In the genomic region with DNA sequence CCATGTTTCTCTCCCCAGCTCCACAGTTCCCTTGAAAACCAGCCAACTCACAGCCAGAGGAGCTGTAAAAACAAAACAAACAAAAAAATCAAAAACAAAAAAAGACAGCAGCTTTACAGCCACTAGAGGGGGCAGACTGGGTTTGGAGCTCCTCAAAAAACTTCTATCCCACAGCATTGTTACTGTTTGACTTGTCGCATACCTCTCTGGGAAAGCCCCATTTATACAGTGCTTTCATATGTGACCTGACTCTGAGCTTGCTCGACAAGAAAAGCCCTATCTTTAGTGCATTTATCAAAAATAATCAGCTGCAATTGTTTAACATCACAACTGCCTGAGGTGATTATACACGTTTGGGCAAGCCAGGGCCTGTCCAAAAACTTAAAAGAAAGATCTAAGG, we compare ENCODE assay signal across 9 cellular contexts. TPM values are rescaled to one million over a fixed set of nuclear protein-coding genes. Genes with fewer than 3 reads are reported as not detected.
DNase-seq lines count a peak whose midpoint lies in the region; ATAC-seq lines count a peak whose summit lies in the region.
"Had no signal": no experiment of that assay in that cellular context is flagged by ENCODE, and none has a peak within 500 bp of the region (broad histone marks: within the 10 kb centered on the region; RNA-seq: fewer than 3 reads in every experiment).

No MANE protein-coding gene starts in this region.

- ATAC-seq in GM18517 (IDR thresholded peaks at IDR 0.05; ENCODE audit: unreplicated experiment), result peak; percentile 99
- ATAC-seq in HG02852 (IDR thresholded peaks at IDR 0.05; ENCODE audit: unreplicated experiment), result peak; percentile 100
- ATAC-seq in sciatic nerve, result no peak

- DNase-seq in CD1c-positive myeloid dendritic cell (ENCODE audit: extremely low spot score) (peak; percentile 16), NCI-H2171 (lab: John Stamatoyannopoulos, UW) (peak; percentile 13), dermis blood vessel endothelial cell (peak; percentile 69), non-pigmented ciliary epithelial cell (ENCODE audit: low read depth) (peak; percentile 35), KG1 (lab: John Stamatoyannopoulos, UW) (no peak), sciatic nerve (ENCODE audit: low spot score) (no peak)

- intact Hi-C loops in sciatic nerve (cut with DNase I), result no loop called here

RNA-seq across cellular contexts. Expression of gene TSPAN6, which starts 21.6 kb away (rescaled TPM):
- 56.4 and 79.0 TPM in 2 replicates for total RNA-seq in dermis blood vessel endothelial cell
- 33.3 TPM for total RNA-seq in sciatic nerve
- total RNA-seq: T-helper 2 cell treated with Interferon-gamma antibody and Interleukin-4, amounts not matched to agents 100 ng/mL and 5 ng/mL, for 36 hours had no signal

RNA-seq across cellular contexts. Expression of gene SRPX2, which starts 29.0 kb away (rescaled TPM):
- 21.8 and 22.0 TPM in 2 replicates for total RNA-seq in dermis blood vessel endothelial cell
- 36.7 TPM for total RNA-seq in sciatic nerve
- total RNA-seq: T-helper 2 cell treated with Interferon-gamma antibody and Interleukin-4, amounts not matched to agents 100 ng/mL and 5 ng/mL, for 36 hours had no signal

RNA-seq across cellular contexts. Expression of gene TNMD, which starts 30.3 kb away (rescaled TPM):
- total RNA-seq in dermis blood vessel endothelial cell (0.05 TPM in 1 of 2 replicates, not detected in the other), sciatic nerve (1.2 TPM)
- total RNA-seq: T-helper 2 cell treated with Interferon-gamma antibody and Interleukin-4, amounts not matched to agents 100 ng/mL and 5 ng/mL, for 36 hours had no signal

Comparison
In these comparisons a context has a peak if more than half of its experiments do, and no peak if none do; other contexts are left out.
1. DNase-seq: peak in CD1c-positive myeloid dendritic cell (single experiment), NCI-H2171 (single experiment), dermis blood vessel endothelial cell (single experiment) and non-pigmented ciliary epithelial cell (single experiment); none in KG1 (single experiment) and sciatic nerve (single experiment).